In genomic region chr13:26929971-26930730, GRCh38 we compare ENCODE assay signal across 8 cellular contexts.
A peak's percentile ranks its signal among the peaks of the same experiment; 100 is the strongest.
DNase-seq lines count a peak whose midpoint lies in the region; TF ChIP-seq lines count a peak whose summit lies in the region.

No MANE protein-coding gene starts in this region.

- H3K27me3 ChIP-seq in MM.1S (replicated peaks; ENCODE audit: insufficient read depth, low read length) (no peaks in the 10 kb centered on the region), SJCRH30 (peaks cover 16% of the 10 kb centered on the region), osteoblast (ENCODE audit: insufficient read depth, low read length) (peaks cover 10% of the 10 kb centered on the region), thyroid gland (no peaks in the 10 kb centered on the region)

- H3K9me2 ChIP-seq in MM.1S (replicated peaks; ENCODE audit: insufficient read depth, low read length), result no peaks in the 10 kb centered on the region

- H3K36me3 ChIP-seq in MM.1S (replicated peaks; ENCODE audit: insufficient read depth, low read length) (no peaks in the 10 kb centered on the region), SJCRH30 (no peaks in the 10 kb centered on the region), osteoblast (ENCODE audit: insufficient read depth, low read length) (no peaks in the 10 kb centered on the region), thyroid gland (no peaks in the 10 kb centered on the region)

- no peak overlapping the region for H3K4me3 ChIP-seq in MM.1S (ENCODE audit: low read length)
- H3K4me3 ChIP-seq in SJCRH30, result no peak overlapping the region
- H3K4me3 ChIP-seq in osteoblast (ENCODE audit: insufficient read depth, low read length), result peak overlapping the region; percentile 39
- no peak overlapping the region for H3K4me3 ChIP-seq in thyroid gland (replicated peaks in 1 of 3)

- H3K4me2 ChIP-seq in MM.1S (ENCODE audit: low read depth, low read length) (no peak overlapping the region), osteoblast (ENCODE audit: insufficient read depth, low read length) (peak overlapping the region; percentile 77)

- H4K20me1 ChIP-seq in MM.1S (ENCODE audit: insufficient read depth, low read length) (no peaks in the 10 kb centered on the region), osteoblast (ENCODE audit: insufficient read depth, low read length) (no peaks in the 10 kb centered on the region)

- WGBS in thyroid gland, 2 donors, result 14 to 20% methylated on average over 15 to 21 of the region's 21 CpGs

- H3K27ac ChIP-seq in MM.1S (ENCODE audit: low read length) (no peak overlapping the region), SJCRH30 (no peak overlapping the region), osteoblast (ENCODE audit: low read depth, low read length) (no peak overlapping the region), thyroid gland (no peak overlapping the region)

- no peak overlapping the region for H3K9ac ChIP-seq in MM.1S (ENCODE audit: low read length)

- TF ChIP-seq CTCF in MM.1S (IDR thresholded peaks at IDR 0.05; ENCODE audit: low read length) (peak; percentile 68), osteoblast (IDR thresholded peaks at IDR 0.05; ENCODE audit: extremely low read depth, low read depth, low read length) (peak; percentile 95), thyroid gland (IDR thresholded peaks at IDR 0.05) (peak; percentile 65 to 97 (median 74))

- H3K79me2 ChIP-seq in MM.1S (ENCODE audit: low read length) (no peaks in the 10 kb centered on the region), osteoblast (ENCODE audit: insufficient read depth, low read length) (no peaks in the 10 kb centered on the region)

- intact Hi-C loops in thyroid gland (cut with DNase I), result no loop called here

- TF ChIP-seq POLR2A in thyroid gland (IDR thresholded peaks at IDR 0.05), result no peak

- no peak overlapping the region for H2AFZ ChIP-seq in MM.1S (ENCODE audit: low read length)
- H2AFZ ChIP-seq in osteoblast (ENCODE audit: low read length), result peak overlapping the region; percentile 87

- H3K9me3 ChIP-seq in MM.1S (replicated peaks; ENCODE audit: insufficient read depth, low read length), result no peaks in the 10 kb centered on the region
- H3K9me3 ChIP-seq in SJCRH30 (replicated peaks), result no peaks in the 10 kb centered on the region; the same call in 1 of the 2 replicates
- H3K9me3 ChIP-seq in osteoblast (ENCODE audit: low read depth, low read length), result no peaks in the 10 kb centered on the region
- H3K9me3 ChIP-seq in thyroid gland, result no peaks in the 10 kb centered on the region

- H3F3A ChIP-seq in MM.1S (ENCODE audit: insufficient read depth, low read length), result no peaks in the 10 kb centered on the region

- H3K4me1 ChIP-seq in MM.1S (ENCODE audit: low read length) (no peaks in the 10 kb centered on the region), SJCRH30 (no peaks in the 10 kb centered on the region), osteoblast (ENCODE audit: insufficient read depth, low read length) (no peaks in the 10 kb centered on the region), thyroid gland (no peaks in the 10 kb centered on the region)

- DNase-seq in SIG-M5 treated with dmso at 0.1 percent for 504 hours (lab: John Stamatoyannopoulos, UW; ENCODE audit: unreplicated experiment) (peak; percentile 66), SIG-M5 (lab: John Stamatoyannopoulos, UW) (no peak), MM.1S (peak; percentile 38), SJCRH30 (peak; percentile 61 to 86), activated gamma-delta T cell treated with Interleukin-2 at 50 U/mL for 16 hours (peak; percentile 78), germinal center (ENCODE audit: low spot score) (peak; percentile 80), osteoblast (ENCODE audit: insufficient read length, low spot score, missing footprints) (no peak), thyroid gland (peak; percentile 47 to 66)

Comparison
In these comparisons a context has a peak if more than half of its experiments do, and no peak if none do; other contexts are left out.
1. DNase-seq: peak in SIG-M5 treated with dmso at 0.1 percent for 504 hours (single experiment), MM.1S (single experiment), SJCRH30 (2 of 2), activated gamma-delta T cell treated with Interleukin-2 at 50 U/mL for 16 hours (single experiment), germinal center (single experiment) and thyroid gland (2 of 2); none in SIG-M5 (single experiment) and osteoblast (single experiment).
2. Peak in every context shown above with its lines, with median percentiles within 50 percentile points of each other: CTCF ChIP-seq.